In the genomic region with DNA sequence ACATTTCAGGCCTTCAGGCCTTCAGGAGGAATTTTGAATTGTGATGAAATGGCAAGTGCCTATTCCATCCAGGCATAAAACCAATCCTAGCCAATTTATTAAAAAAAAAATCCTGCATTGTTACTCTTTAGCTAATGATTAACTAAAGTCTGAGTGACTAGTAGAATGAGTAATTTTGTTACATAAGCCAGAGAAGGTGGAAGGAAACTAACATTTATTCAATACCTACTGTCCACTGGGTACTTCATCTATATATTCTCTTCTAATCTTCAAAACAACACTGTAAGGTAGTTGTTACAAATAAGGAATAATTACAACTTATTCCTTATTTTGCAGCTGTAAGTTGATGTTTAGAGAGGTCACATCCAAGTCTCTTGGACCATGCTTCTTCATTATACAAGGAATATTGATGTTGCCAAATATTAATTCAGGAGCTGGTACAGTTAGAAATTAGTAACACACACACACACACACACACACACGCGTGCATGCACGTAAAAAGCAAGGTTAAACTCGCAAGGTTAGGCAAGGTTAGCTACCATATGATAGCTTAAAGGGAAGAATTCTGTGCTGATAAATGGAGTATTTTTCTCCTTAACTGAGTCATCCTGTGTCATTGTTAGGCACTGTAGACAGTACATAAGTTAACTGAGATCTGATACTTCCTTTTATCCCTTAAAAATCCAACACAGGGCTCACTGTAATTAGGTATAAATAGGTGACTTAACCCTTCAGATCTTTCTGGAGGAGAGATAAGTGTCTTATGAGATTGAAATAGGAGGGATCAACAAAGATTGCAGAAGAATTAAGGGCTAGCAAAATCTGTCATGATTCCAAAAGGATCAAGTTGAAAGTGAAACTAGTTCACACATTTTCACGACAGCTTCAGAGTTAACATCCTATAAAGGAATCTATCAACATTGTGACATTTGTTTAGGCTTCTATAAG, we compare ENCODE assay signal across 9 cellular contexts.
DNase-seq lines count a peak whose midpoint lies in the region; ATAC-seq and TF ChIP-seq lines count a peak whose summit lies in the region.
"Had no signal": no experiment of that assay in that cellular context is flagged by ENCODE, and none has a peak within 500 bp of the region (broad histone marks: within the 10 kb centered on the region; RNA-seq: fewer than 3 reads in every experiment).

No MANE protein-coding gene starts in this region.

- no peak overlapping the region for H4K91ac ChIP-seq in neuronal stem cell (ENCODE audit: low read depth, low read length, poor library complexity)

- peak overlapping the region; percentile 36 to 49 (median 42) for H3K4me3 ChIP-seq in mammary epithelial cell (replicated peaks in 1 of 3; ENCODE audit: insufficient read depth in 1 of 3, low read depth in 2 of 3, low read length in 3 of 3)
- peak overlapping the region; percentile 42 for H3K4me3 ChIP-seq in lower lobe of right lung
- H3K4me3 ChIP-seq in aorta (ENCODE audit: low read length in 2 of 2) = peak overlapping the region; percentile 2 to 26
- no peak overlapping the region for H3K4me3 ChIP-seq in neuronal stem cell (ENCODE audit: low read length in 2 of 2)

- TF ChIP-seq CTCF in mammary epithelial cell (conservative IDR thresholded peaks at IDR 0.05 in 1 of 2, IDR thresholded peaks at IDR 0.05 in 1 of 2; ENCODE audit: extremely low read depth in 1 of 2, insufficient read depth in 1 of 2, low read depth in 1 of 2, low read length in 2 of 2) = no peak
- TF ChIP-seq CTCF in lower lobe of right lung (IDR thresholded peaks at IDR 0.05) = no peak

- peaks cover 35% of the 10 kb centered on the region for H3K4me1 ChIP-seq in mammary epithelial cell (ENCODE audit: insufficient read depth, low read length)
- peaks cover 13% of the 10 kb centered on the region for H3K4me1 ChIP-seq in lower lobe of right lung
- H3K4me1 ChIP-seq in aorta (ENCODE audit: control insufficient read depth in 1 of 2, insufficient read depth in 2 of 2, low read length in 2 of 2) = no peaks in the 10 kb centered on the region
- H3K4me1 ChIP-seq in neuronal stem cell (ENCODE audit: control insufficient read depth in 2 of 2, insufficient read depth in 1 of 2, low read depth in 1 of 2, low read length in 2 of 2) = no peaks in the 10 kb centered on the region

- H3K18ac ChIP-seq in neuronal stem cell (ENCODE audit: low read length) = no peak overlapping the region

- H3K9ac ChIP-seq in mammary epithelial cell (ENCODE audit: insufficient read depth, low read length) = peak overlapping the region; percentile 75
- H3K9ac ChIP-seq in neuronal stem cell (ENCODE audit: low read depth, low read length, poor library complexity) = no peak overlapping the region

- H3K23ac ChIP-seq in neuronal stem cell (ENCODE audit: low read depth, low read length, poor library complexity) = no peak overlapping the region

- H2BK12ac ChIP-seq in neuronal stem cell (ENCODE audit: low read length) = no peak overlapping the region

- in situ Hi-C loops in mammary epithelial cell (cut with MboI; ENCODE audit: low sequenced_read_pairs in 2 of 2) = no loop called here

- no peaks in the 10 kb centered on the region for H3K9me3 Mint-ChIP-seq in stimulated activated naive CD8-positive, alpha-beta T cell treated with anti-CD3 and anti-CD28 coated beads, Interleukin-15, Interleukin-2, amounts not matched to agents 100 ng/mL and 50 ng/mL, for 24 hours

- no peaks in the 10 kb centered on the region for H3K27me3 Mint-ChIP-seq in stimulated activated naive CD8-positive, alpha-beta T cell treated with anti-CD3 and anti-CD28 coated beads, Interleukin-15, Interleukin-2, amounts not matched to agents 100 ng/mL and 50 ng/mL, for 24 hours

- no peak for DNase-seq in stimulated activated naive CD8-positive, alpha-beta T cell treated with anti-CD3 and anti-CD28 coated beads, Interleukin-15, Interleukin-2, amounts not matched to agents 100 U/mL and 50 U/mL, for 24 hours
- DNase-seq in mammary epithelial cell (peak; percentile 62), lower lobe of right lung (no peak), aorta (no peak), AG20443 (ENCODE audit: low spot score) (no peak), cortex of kidney (lab: John Stamatoyannopoulos, UW) (no peak), neuronal stem cell (ENCODE audit: low spot score) (no peak)
- DNase-seq: NCI-H1105 treated with DMSO at 0.1 percent for 48 hours had no signal

- no peak overlapping the region for H2AK5ac ChIP-seq in neuronal stem cell (ENCODE audit: low read depth, low read length)

- dilution Hi-C loops in mammary epithelial cell (cut with HindIII; ENCODE audit: low sequenced_read_pairs) = no loop called here

- no peak overlapping the region for H3K4ac ChIP-seq in neuronal stem cell (ENCODE audit: low read length)

- no peaks in the 10 kb centered on the region for H3K79me1 ChIP-seq in neuronal stem cell (ENCODE audit: low read depth, low read length)

- H2AFZ ChIP-seq in mammary epithelial cell (ENCODE audit: low read depth, low read length) = peak overlapping the region; percentile 76
- H2AFZ ChIP-seq in neuronal stem cell (ENCODE audit: low read length) = no peak overlapping the region

- WGBS in mammary epithelial cell (ENCODE audit: low coverage, missing lambda C conversion rate) = 42% methylated on average over 5 of the region's 5 CpGs
- WGBS in aorta, 2 donors = 60 to 70% methylated on average over 5 of the region's 5 CpGs
- WGBS in neuronal stem cell (ENCODE audit: extremely low coverage in 2 of 2, insufficient read length in 2 of 2, insufficient replicate concordance in 1 of 2), 2 donors = no CpG with 5 or more reads among the region's 5 CpGs

- no peak overlapping the region for H4K8ac ChIP-seq in neuronal stem cell (ENCODE audit: low read depth, low read length)

- H3K27ac ChIP-seq in mammary epithelial cell (ENCODE audit: insufficient read depth, low read depth, low read length) (peak overlapping the region; percentile 78), lower lobe of right lung (peak overlapping the region; percentile 63), aorta (ENCODE audit: low read depth in 1 of 2, low read length in 2 of 2) (no peak overlapping the region), neuronal stem cell (replicated peaks; ENCODE audit: low read length) (no peak overlapping the region)

- H2BK15ac ChIP-seq in neuronal stem cell (ENCODE audit: low read length) = no peak overlapping the region

- H2BK120ac ChIP-seq in neuronal stem cell (ENCODE audit: low read depth, low read length) = no peak overlapping the region

- ATAC-seq in stimulated activated naive CD8-positive, alpha-beta T cell treated with anti-CD3 and anti-CD28 coated beads, Interleukin-15, Interleukin-2, amounts not matched to agents 100 U/mL and 50 U/mL, for 24 hours = no peak
- peak in 1 of 2 donors; percentile 74 for ATAC-seq in lower lobe of right lung
- no peak for ATAC-seq in aorta (ENCODE audit: low FRiP score)

- intact Hi-C loops in mammary epithelial cell (cut with micrococcal nuclease) = no loop called here
- intact Hi-C loops in lower lobe of right lung (cut with DNase I) = no loop called here
- intact Hi-C loops in aorta (cut with DNase I) = no loop called here

- H3K9me3 ChIP-seq in mammary epithelial cell (replicated peaks; ENCODE audit: insufficient read depth, low read length) (no peaks in the 10 kb centered on the region), lower lobe of right lung (no peaks in the 10 kb centered on the region), aorta (ENCODE audit: control insufficient read depth, low read length) (no peaks in the 10 kb centered on the region), neuronal stem cell (replicated peaks in 1 of 2; ENCODE audit: control insufficient read depth in 2 of 2, insufficient read depth in 1 of 2, low read depth in 1 of 2, low read length in 2 of 2) (no peaks in the 10 kb centered on the region)

- BruUV-seq in mammary epithelial cell (replicated peaks; lab: Mats Ljungman, UMichigan) = no TSS peak

- peaks cover 10% of the 10 kb centered on the region for H3K4me1 Mint-ChIP-seq in stimulated activated naive CD8-positive, alpha-beta T cell treated with anti-CD3 and anti-CD28 coated beads, Interleukin-15, Interleukin-2, amounts not matched to agents 100 ng/mL and 50 ng/mL, for 24 hours (ENCODE audit: low read depth)

- no peak overlapping the region for H2BK5ac ChIP-seq in neuronal stem cell (ENCODE audit: low read length)

- H3K27me3 ChIP-seq in mammary epithelial cell (ENCODE audit: insufficient read depth, low read length) = no peaks in the 10 kb centered on the region
- no peaks in the 10 kb centered on the region for H3K27me3 ChIP-seq in lower lobe of right lung (ENCODE audit: low read depth)
- H3K27me3 ChIP-seq in aorta (ENCODE audit: control insufficient read depth in 1 of 2, insufficient read depth in 2 of 2, low read length in 1 of 2) = no peaks in the 10 kb centered on the region
- H3K27me3 ChIP-seq in neuronal stem cell (ENCODE audit: control insufficient read depth in 3 of 3, insufficient read depth in 3 of 3, low read depth in 1 of 3, low read length in 3 of 3) = no peaks in the 10 kb centered on the region

- no peaks in the 10 kb centered on the region for H3K36me3 ChIP-seq in mammary epithelial cell (ENCODE audit: insufficient read depth, low read length)
- no peaks in the 10 kb centered on the region for H3K36me3 ChIP-seq in lower lobe of right lung
- H3K36me3 ChIP-seq in aorta (ENCODE audit: control insufficient read depth in 1 of 2, insufficient read depth in 2 of 2, low read length in 1 of 2) = no peaks in the 10 kb centered on the region
- H3K36me3 ChIP-seq in neuronal stem cell (replicated peaks in 1 of 2; ENCODE audit: control insufficient read depth in 2 of 2, insufficient read depth in 2 of 2, low read length in 2 of 2) = no peaks in the 10 kb centered on the region

- no peaks in the 10 kb centered on the region for H4K20me1 ChIP-seq in mammary epithelial cell (ENCODE audit: insufficient read depth, low read length)

- H3K79me2 ChIP-seq in mammary epithelial cell (ENCODE audit: insufficient read depth, low read length) = no peaks in the 10 kb centered on the region

- CTCF ChIA-PET in mammary epithelial cell (lab: Charles Lee; ENCODE audit: low non-redundant PET) = no interaction called here

- no peaks in the 10 kb centered on the region for H3K36me3 Mint-ChIP-seq in stimulated activated naive CD8-positive, alpha-beta T cell treated with anti-CD3 and anti-CD28 coated beads, Interleukin-15, Interleukin-2, amounts not matched to agents 100 ng/mL and 50 ng/mL, for 24 hours (ENCODE audit: low read depth)

- H3K4me2 ChIP-seq in mammary epithelial cell (ENCODE audit: insufficient read depth, low read depth, low read length) (peak overlapping the region; percentile 76), neuronal stem cell (ENCODE audit: insufficient read depth, low read length, poor library complexity, severe bottlenecking) (no peak overlapping the region)

- no peak overlapping the region for H3K14ac ChIP-seq in neuronal stem cell (ENCODE audit: low read length)

- no peak overlapping the region for H3K27ac Mint-ChIP-seq in stimulated activated naive CD8-positive, alpha-beta T cell treated with anti-CD3 and anti-CD28 coated beads, Interleukin-15, Interleukin-2, amounts not matched to agents 100 ng/mL and 50 ng/mL, for 24 hours

- peak overlapping the region; percentile 4 for H3K4me3 Mint-ChIP-seq in stimulated activated naive CD8-positive, alpha-beta T cell treated with anti-CD3 and anti-CD28 coated beads, Interleukin-15, Interleukin-2, amounts not matched to agents 100 ng/mL and 50 ng/mL, for 24 hours

Comparison
In these comparisons a context has a peak if more than half of its experiments do, and no peak if none do; other contexts are left out.
1. H3K27ac ChIP-seq: peak in mammary epithelial cell (single experiment) and lower lobe of right lung (single experiment); none in aorta (0 of 2) and neuronal stem cell (single experiment).
2. H3K4me3 ChIP-seq: peak in mammary epithelial cell (3 of 3), lower lobe of right lung (single experiment) and aorta (2 of 2); none in neuronal stem cell (0 of 2).